In genomic region chr2:207939342-207940108, GRCh38 we compare ENCODE assay signal across 21 cellular contexts.
DNase-seq lines count a peak whose midpoint lies in the region; ATAC-seq, FAIRE-seq and TF ChIP-seq lines count a peak whose summit lies in the region.
"Had no signal": no experiment of that assay in that cellular context is flagged by ENCODE, and none has a peak within 500 bp of the region (broad histone marks: within the 10 kb centered on the region; RNA-seq: fewer than 3 reads in every experiment).

No MANE protein-coding gene starts in this region.

- no peaks in the 10 kb centered on the region for H3K4me1 ChIP-seq in K562 (replicated peaks in 1 of 2; ENCODE audit: control insufficient read depth in 2 of 2, insufficient read depth in 2 of 2, low read length in 2 of 2)

- BruUV-seq in K562 (replicated peaks; lab: Mats Ljungman, UMichigan): no TSS peak

- intact Hi-C loops in Right ventricle myocardium inferior (cut with DNase I) (loop anchor here (5.0 kb wide), 1 partner anchor 102 kb away; no protein-coding TSS in a partner anchor), cardiac septum (cut with DNase I) (no loop called here), K562 (cut with micrococcal nuclease) (no loop called here)

- no peaks in the 10 kb centered on the region for H3K36me3 ChIP-seq in K562 (ENCODE audit: control insufficient read depth, insufficient read depth, low read length)

- no peak for TF ChIP-seq POLR2A in K562 (conservative IDR thresholded peaks at IDR 0.05)

- ATAC-seq in Right ventricle myocardium inferior: peak; percentile 32
- ATAC-seq in K562: no peak
- ATAC-seq in GM21526 (IDR thresholded peaks at IDR 0.05; ENCODE audit: low FRiP score, unreplicated experiment): no peak
- ATAC-seq: GM12878; GM23338; stimulated activated naive CD8-positive, alpha-beta T cell treated with anti-CD3 and anti-CD28 coated beads, Interleukin-15, Interleukin-2, amounts not matched to agents 100 U/mL and 50 U/mL, for 24 hours had no signal

- FAIRE-seq in K562 (lab: Jason Lieb, UNC): no peak
- FAIRE-seq: GM12878, urothelium cell line had no signal

- in situ Hi-C loops in K562 (cut with MboI): no loop called here

- no peak overlapping the region for H3K27ac ChIP-seq in K562 (ENCODE audit: extremely low read depth, low read depth, low read length)
- H3K27ac ChIP-seq: HL-60, parathyroid adenoma had no signal

- H3K27me3 ChIP-seq in K562 (ENCODE audit: control insufficient read depth in 2 of 2, insufficient read depth in 2 of 2, low read length in 2 of 2): no peaks in the 10 kb centered on the region

- no peak for TF ChIP-seq EP300 in K562 (IDR thresholded peaks at IDR 0.05; ENCODE audit: low read length)

- no peak overlapping the region for H3K4me2 ChIP-seq in K562 (ENCODE audit: insufficient read depth, low read length)
- H3K4me2 ChIP-seq: GM23338 had no signal

- no peak overlapping the region for H2AFZ ChIP-seq in K562 (ENCODE audit: low read depth, low read length)
- H2AFZ ChIP-seq: GM23338, parathyroid adenoma had no signal

- no peaks in the 10 kb centered on the region for H3K9me1 ChIP-seq in K562 (ENCODE audit: control insufficient read depth, insufficient read depth, low read length)

- POLR2A ChIA-PET in K562 (lab: Yijun Ruan, JAX): interaction anchor here (0.8 to 1.5 kb wide), 3 partner anchors 8 to 20 kb away, joined by 3 read pairs; no protein-coding TSS in a partner anchor

- no peak overlapping the region for H3K9ac ChIP-seq in K562 (ENCODE audit: insufficient read depth in 1 of 2, low read depth in 2 of 2, low read length in 2 of 2)
- H3K9ac ChIP-seq: parathyroid adenoma had no signal

- H3K4me3 ChIP-seq in K562: no peak overlapping the region
- H3K4me3 ChIP-seq: GM12878, GM23338 had no signal

- 27% methylated on average over 7 of the region's 8 CpGs for WGBS in K562 (ENCODE audit: insufficient coverage, low coverage, missing lambda C conversion rate)

- H4K20me1 ChIP-seq in K562 (replicated peaks; ENCODE audit: control insufficient read depth, insufficient read depth, low read length): no peaks in the 10 kb centered on the region

- H3K79me2 ChIP-seq in K562 (ENCODE audit: control insufficient read depth, insufficient read depth, low read length): no peaks in the 10 kb centered on the region

- no peak for TF ChIP-seq RAD21 in K562 (CRISPR knock-in tag; conservative IDR thresholded peaks at IDR 0.05 in 1 of 2, IDR thresholded peaks at IDR 0.05 in 1 of 2)

- CTCF ChIA-PET in K562 (lab: Yijun Ruan, JAX; ENCODE audit: low intra/inter-chr PET ratio): no interaction called here

- no peak for DNase-seq in Right ventricle myocardium inferior (ENCODE audit: missing footprints)
- DNase-seq in cardiac septum (ENCODE audit: low spot score): no peak
- no peak for DNase-seq in K562 (ENCODE audit: extremely low read depth in 1 of 4, low spot score in 3 of 4)
- peak; percentile 51 for DNase-seq in kidney tubule cell (ENCODE audit: low spot score)
- DNase-seq in stimulated activated CD8-positive, alpha-beta memory T cell treated with anti-CD3 and anti-CD28 coated beads, Interleukin-4, amount 100 ng/mL, for 48 hours: no peak
- no peak for DNase-seq in NOMO-1 treated with dmso at 0.1 percent for 144 hours (lab: John Stamatoyannopoulos, UW; ENCODE audit: unreplicated experiment)
- no peak for DNase-seq in stimulated activated naive CD4-positive, alpha-beta T cell treated with Interleukin-2 at 50 U/mL for 16 hours (lab: John Stamatoyannopoulos, UW)
- DNase-seq: activated naive CD4-positive, alpha-beta T cell treated with anti-CD3 and anti-CD28 coated beads, Interleukin-2, amount 50 U/mL, for 16 hours; activated T-cell treated with anti-CD3 and anti-CD28 coated beads for 4 hours; CD8-positive, alpha-beta memory T cell; KBM-7; NCI-H1092 treated with DMSO at 0.1 percent for 48 hours; NCI-H2227 treated with DMSO at 0.1 percent for 48 hours; stimulated activated CD4-positive, alpha-beta T cell treated with anti-CD3 and anti-CD28 coated beads, Interleukin-12 subunit alpha, Interleukin-12 subunit beta, amount 100 ng/mL, for 4 hours; stimulated activated naive CD8-positive, alpha-beta T cell treated with anti-CD3 and anti-CD28 coated beads, Interleukin-15, Interleukin-2, amounts not matched to agents 100 U/mL and 50 U/mL, for 24 hours had no signal

- no peaks in the 10 kb centered on the region for H3K9me3 ChIP-seq in K562 (replicated peaks; ENCODE audit: control insufficient read depth, insufficient read depth, low read depth, low read length)

- no peak for TF ChIP-seq CTCF in K562 (IDR thresholded peaks at IDR 0.05 in 2 of 3, conservative IDR thresholded peaks at IDR 0.05 in 1 of 3; ENCODE audit: insufficient read depth in 2 of 3, low read depth in 1 of 3, low read length in 3 of 3)

TF ChIP-seq in K562, 482 proteins besides CTCF, POLR2A, EP300 and RAD21:
- TF ChIP-seq HNRNPH1 (optimal IDR thresholded peaks at IDR 0.05; ENCODE audit: low read depth, low read length) (no peak), NBN (IDR thresholded peaks at IDR 0.05; ENCODE audit: low read depth) (no peak), MYNN (IDR thresholded peaks at IDR 0.05) (0 out of 2 replicates have a peak, but pooled peaks have one; percentile 16), MYNN (CRISPR knock-in tag; IDR thresholded peaks at IDR 0.05) (no peak), ZKSCAN3 (CRISPR knock-in tag; IDR thresholded peaks at IDR 0.05) (no peak), NCOA4 (IDR thresholded peaks at IDR 0.05; ENCODE audit: partially characterized antibody) (no peak), CEBPB (tag; IDR thresholded peaks at IDR 0.05) (no peak)
